In genomic region chr12:69157023-69157655, GRCh38 we compare ENCODE assay signal across 8 cellular contexts.
A peak's percentile ranks its signal among the peaks of the same experiment; 100 is the strongest.
DNase-seq lines count a peak whose midpoint lies in the region; ATAC-seq and TF ChIP-seq lines count a peak whose summit lies in the region.

No MANE protein-coding gene starts in this region.

- no peaks in the 10 kb centered on the region for H3K27me3 Mint-ChIP-seq in activated naive CD4-positive, alpha-beta T cell treated with anti-CD3 and anti-CD28 coated beads, Interleukin-2, amount 50 U/mL, for 24 hours

- no peak overlapping the region for H3K27ac ChIP-seq in HCT116 (ENCODE audit: low read depth, low read length)
- no peak overlapping the region; the same call in 1 of the 2 replicates for H3K27ac ChIP-seq in MM.1S (ENCODE audit: low read length)
- H3K27ac ChIP-seq in psoas muscle, result no peak overlapping the region
- no peak overlapping the region for H3K27ac ChIP-seq in aorta (ENCODE audit: low read depth in 1 of 2, low read length in 2 of 2)

- H3K9me3 Mint-ChIP-seq in activated naive CD4-positive, alpha-beta T cell treated with anti-CD3 and anti-CD28 coated beads, Interleukin-2, amount 50 U/mL, for 24 hours, result no peaks in the 10 kb centered on the region

- H2AFZ ChIP-seq in HCT116 (ENCODE audit: low read depth, low read length, poor library complexity, severe bottlenecking), result peak overlapping the region; percentile 98
- H2AFZ ChIP-seq in MM.1S (ENCODE audit: low read length), result peak overlapping the region; percentile 75

- H3K27me3 ChIP-seq in HCT116 (ENCODE audit: insufficient read depth, low read length) (no peaks in the 10 kb centered on the region), MM.1S (replicated peaks; ENCODE audit: insufficient read depth, low read length) (no peaks in the 10 kb centered on the region), psoas muscle (ENCODE audit: insufficient read depth in 3 of 3, low read length in 2 of 3) (no peaks in the 10 kb centered on the region), aorta (ENCODE audit: control insufficient read depth in 1 of 2, insufficient read depth in 2 of 2, low read length in 1 of 2) (no peaks in the 10 kb centered on the region)

- peak overlapping the region; percentile 14 for H3K27ac Mint-ChIP-seq in activated naive CD4-positive, alpha-beta T cell treated with anti-CD3 and anti-CD28 coated beads, Interleukin-2, amount 50 U/mL, for 24 hours

- H3K4me1 Mint-ChIP-seq in activated naive CD4-positive, alpha-beta T cell treated with anti-CD3 and anti-CD28 coated beads, Interleukin-2, amount 50 U/mL, for 24 hours, result peaks cover 42% of the 10 kb centered on the region

- no peaks in the 10 kb centered on the region for H3K79me2 ChIP-seq in HCT116 (ENCODE audit: insufficient read depth, low read length)
- H3K79me2 ChIP-seq in MM.1S (ENCODE audit: low read length), result no peaks in the 10 kb centered on the region

- no peaks in the 10 kb centered on the region for H3F3A ChIP-seq in MM.1S (ENCODE audit: insufficient read depth, low read length)

- TF ChIP-seq CTCF in GM12801 (IDR thresholded peaks at IDR 0.05; ENCODE audit: extremely low read depth, insufficient read length) (peak; percentile 96), HCT116 (IDR thresholded peaks at IDR 0.05 in 2 of 3, conservative IDR thresholded peaks at IDR 0.05 in 1 of 3; ENCODE audit: borderline replicate concordance in 1 of 3, insufficient read depth in 1 of 3, low read depth in 2 of 3, low read length in 2 of 3) (peak; percentile 72 to 99 (median 95)), MM.1S (IDR thresholded peaks at IDR 0.05; ENCODE audit: low read length) (peak; percentile 98), psoas muscle (IDR thresholded peaks at IDR 0.05) (peak; percentile 76)

- no peak overlapping the region for H3K9ac ChIP-seq in HCT116 (ENCODE audit: low read length)
- H3K9ac ChIP-seq in MM.1S (ENCODE audit: low read length), result no peak overlapping the region

- H3K36me3 ChIP-seq in HCT116 (ENCODE audit: control insufficient read depth in 1 of 2, insufficient read depth in 2 of 2, low read length in 2 of 2) (no peaks in the 10 kb centered on the region), MM.1S (replicated peaks; ENCODE audit: insufficient read depth, low read length) (no peaks in the 10 kb centered on the region), psoas muscle (ENCODE audit: insufficient read depth in 1 of 2, low read depth in 1 of 2) (no peaks in the 10 kb centered on the region), aorta (ENCODE audit: control insufficient read depth in 1 of 2, insufficient read depth in 2 of 2, low read length in 1 of 2) (no peaks in the 10 kb centered on the region)

- intact Hi-C loops in HCT116 (cut with micrococcal nuclease), result loop anchor here (2.0 to 10.0 kb wide), 6 partner anchors 98 to 935 kb away; partner anchors contain the start of gene YEATS4
- intact Hi-C loops in Right ventricle myocardium superior (cut with DNase I), result no loop called here
- intact Hi-C loops in psoas muscle (cut with DNase I), result loop anchor here in 1 of 2 donors (2.0 kb wide), 1 partner anchor 98 kb away; no protein-coding TSS in a partner anchor
- intact Hi-C loops in aorta (cut with DNase I), result loop anchor here (2.0 to 5.0 kb wide), 2 partner anchors 85 to 98 kb away; no protein-coding TSS in a partner anchor

- H3K4me3 ChIP-seq in HCT116 (replicated peaks in 1 of 2; ENCODE audit: low read depth in 1 of 2, low read length in 2 of 2) (peak overlapping the region in 1 of 2 experiments; percentile 32; a peak in 2 of 4 replicates), MM.1S (ENCODE audit: low read length) (no peak overlapping the region; the same call in 1 of the 2 replicates), psoas muscle (no peak overlapping the region), aorta (ENCODE audit: low read length in 2 of 2) (no peak overlapping the region)

- BruUV-seq in HCT116 (replicated peaks; lab: Mats Ljungman, UMichigan), result no TSS peak

- CTCF ChIA-PET in HCT116 (lab: Charles Lee), result interaction anchor here (0.6 to 2.0 kb wide), 6 partner anchors 11 to 1516 kb away, joined by 3 to 9 read pairs (median 4); no protein-coding TSS in a partner anchor

- H4K20me1 ChIP-seq in HCT116 (ENCODE audit: insufficient read depth) (no peaks in the 10 kb centered on the region), MM.1S (ENCODE audit: insufficient read depth, low read length) (no peaks in the 10 kb centered on the region)

- H3K9me2 ChIP-seq in HCT116 (ENCODE audit: insufficient read depth) (no peaks in the 10 kb centered on the region), MM.1S (replicated peaks; ENCODE audit: insufficient read depth, low read length) (no peaks in the 10 kb centered on the region)

- no peak for TF ChIP-seq POLR2A in HCT116 (IDR thresholded peaks at IDR 0.05; ENCODE audit: borderline replicate concordance, extremely low read depth, insufficient read depth, insufficient read length)

- 19 to 24% (median 23%) methylated on average over 13 of the region's 13 CpGs for WGBS in psoas muscle, 3 donors
- 13 to 14% methylated on average over 13 of the region's 13 CpGs for WGBS in aorta, 2 donors

- TF ChIP-seq RAD21 in HCT116 (IDR thresholded peaks at IDR 0.05; ENCODE audit: low read depth), result peak; percentile 64

- H3K4me3 Mint-ChIP-seq in activated naive CD4-positive, alpha-beta T cell treated with anti-CD3 and anti-CD28 coated beads, Interleukin-2, amount 50 U/mL, for 24 hours, result peak overlapping the region; percentile 61

- DNase-seq in HCT116 (ENCODE audit: low read depth, low spot score) (peak; percentile 69), MM.1S (peak; percentile 93), SKM-1 (lab: John Stamatoyannopoulos, UW; ENCODE audit: unreplicated experiment) (peak; percentile 34), Right ventricle myocardium superior (peak; percentile 90), psoas muscle (peak; percentile 78 to 90), aorta (peak; percentile 92 to 95)

- H3K9me3 ChIP-seq in HCT116 (ENCODE audit: control insufficient read depth in 1 of 2, insufficient read depth in 1 of 2, low read depth in 1 of 2, low read length in 2 of 2), result no peaks in the 10 kb centered on the region
- H3K9me3 ChIP-seq in MM.1S (replicated peaks; ENCODE audit: insufficient read depth, low read length), result no peaks in the 10 kb centered on the region
- no peaks in the 10 kb centered on the region for H3K9me3 ChIP-seq in psoas muscle
- no peaks in the 10 kb centered on the region for H3K9me3 ChIP-seq in aorta (ENCODE audit: control insufficient read depth, low read length)

- H3K36me3 Mint-ChIP-seq in activated naive CD4-positive, alpha-beta T cell treated with anti-CD3 and anti-CD28 coated beads, Interleukin-2, amount 50 U/mL, for 24 hours, result no peaks in the 10 kb centered on the region

- POLR2A ChIA-PET in HCT116 (lab: Charles Lee), result interaction anchor here (1.8 kb wide), 1 partner anchor 15 kb away, joined by 4 read pairs; no protein-coding TSS in a partner anchor

- ATAC-seq in HCT116, result peak; percentile 96
- peak; percentile 95 for ATAC-seq in Right ventricle myocardium superior (ENCODE audit: poor library complexity)
- ATAC-seq in psoas muscle, result peak; percentile 56 to 86 (median 76)
- ATAC-seq in aorta (ENCODE audit: low FRiP score), result peak; percentile 89

- RAD21 ChIA-PET in HCT116 (lab: Charles Lee; ENCODE audit: low non-redundant PET in 1 of 2, low total read pairs in 2 of 2, uncharacterized antibody in 2 of 2, unreplicated experiment in 2 of 2), result interaction anchor here in 1 of 2 experiments (0.7 kb wide), 1 partner anchor 370 kb away, joined by 4 read pairs; no protein-coding TSS in a partner anchor

- H3K4me2 ChIP-seq in HCT116 (ENCODE audit: low read length) (peak overlapping the region; percentile 69), MM.1S (ENCODE audit: low read depth, low read length) (peak overlapping the region; percentile 46; the same call in 1 of the 2 replicates)

- H3K4me1 ChIP-seq in HCT116 (ENCODE audit: control insufficient read depth in 1 of 2, insufficient read depth in 2 of 2, low read length in 2 of 2) (peaks cover 3 to 4% of the 10 kb centered on the region in 2 experiments; a peak in 3 of 4 replicates), MM.1S (ENCODE audit: low read length) (peaks cover 18% of the 10 kb centered on the region), psoas muscle (no peaks in the 10 kb centered on the region), aorta (ENCODE audit: control insufficient read depth in 1 of 2, insufficient read depth in 2 of 2, low read length in 2 of 2) (no peaks in the 10 kb centered on the region)

TF ChIP-seq in HCT116, 20 proteins besides CTCF, POLR2A, EP300 and RAD21 (continues in another document):
- TF ChIP-seq POLR2AphosphoS5 (IDR thresholded peaks at IDR 0.05; ENCODE audit: low read depth, low read length), result peak; percentile 30; the same call in 1 of the 2 replicates
- TF ChIP-seq JUND (IDR thresholded peaks at IDR 0.05), result no peak
- TF ChIP-seq ELF1 (IDR thresholded peaks at IDR 0.05; ENCODE audit: borderline replicate concordance, low read depth), result peak; percentile 30; the same call in 1 of the 2 replicates
- TF ChIP-seq ZNF274 (IDR thresholded peaks at IDR 0.05; ENCODE audit: low read depth, low read length), result no peak
- no peak for TF ChIP-seq ZBTB33 (IDR thresholded peaks at IDR 0.05; ENCODE audit: extremely low read depth, insufficient replicate concordance, low read length)
- TF ChIP-seq CBX3 (IDR thresholded peaks at IDR 0.05; ENCODE audit: low read depth), result peak; percentile 74; the same call in 1 of the 2 replicates
- no peak for TF ChIP-seq FOSL1 (IDR thresholded peaks at IDR 0.05; ENCODE audit: low read depth)

Comparison
In these comparisons a context has a peak if more than half of its experiments do, and no peak if none do; other contexts are left out.
1. DNase-seq: peak in every context shown above with its lines; median percentile 94 in aorta; 93 in MM.1S; 90 in Right ventricle myocardium superior; 84 in psoas muscle; 69 in HCT116; 34 in SKM-1.